8 cellular contexts compared by ENCODE assay signal in the genomic region with DNA sequence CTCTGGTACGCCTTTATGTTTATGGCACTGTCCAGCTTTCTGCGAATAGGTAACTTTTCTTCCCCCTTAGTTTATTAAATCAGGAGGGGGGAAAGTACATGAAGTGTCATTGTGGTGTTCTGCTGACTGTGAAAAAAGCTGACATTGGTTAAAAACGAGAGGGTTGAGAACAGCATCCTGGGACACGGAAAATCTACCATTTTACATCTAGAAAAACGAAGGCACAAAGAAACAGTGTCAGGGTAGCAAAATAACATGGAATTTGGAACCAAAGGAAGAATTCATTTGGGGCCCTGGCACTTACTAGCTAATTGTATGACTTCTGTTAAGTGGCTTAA. TPM values are rescaled to one million over a fixed set of nuclear protein-coding genes. Genes with fewer than 3 reads are reported as not detected.
DNase-seq lines count a peak whose midpoint lies in the region; ATAC-seq and TF ChIP-seq lines count a peak whose summit lies in the region.

No MANE protein-coding gene starts in this region.

- no peak for ATAC-seq in GM19397 (IDR thresholded peaks at IDR 0.05; ENCODE audit: unreplicated experiment)

- H3K9me3 ChIP-seq in SU-DHL-6 (ENCODE audit: insufficient read depth, low read length) (no peaks in the 10 kb centered on the region), skeletal muscle tissue (ENCODE audit: control insufficient read depth in 3 of 3, low read length in 3 of 3) (peaks cover 0 to 3% (median 0%) of the 10 kb centered on the region in 3 donors)

- H3K27ac ChIP-seq in SU-DHL-6 (ENCODE audit: low read depth, low read length) (no peak overlapping the region), skeletal muscle tissue (ENCODE audit: low read depth, low read length) (peak overlapping the region; percentile 20)

- H3K4me3 ChIP-seq in H7 (ENCODE audit: insufficient read depth, low read depth, low read length) (peak overlapping the region; percentile 26), SU-DHL-6 (ENCODE audit: insufficient read depth, low read length, poor library complexity, severe bottlenecking) (peak overlapping the region; percentile 54), foreskin fibroblast (ENCODE audit: low read depth in 1 of 2, low read length in 2 of 2) (peak overlapping the region; percentile 49 to 72), skeletal muscle tissue (ENCODE audit: low read length in 3 of 3) (peak overlapping the region; percentile 71 to 84 (median 75))

- TF ChIP-seq CTCF in SU-DHL-6 (IDR thresholded peaks at IDR 0.05; ENCODE audit: insufficient read depth, low read length, poor library complexity, severe bottlenecking) (no peak), foreskin fibroblast (IDR thresholded peaks at IDR 0.05; ENCODE audit: low read depth, low read length) (no peak)

- H3K27me3 ChIP-seq in H7 (ENCODE audit: control insufficient read depth, insufficient read depth, low read length) (peaks cover 27% of the 10 kb centered on the region), SU-DHL-6 (ENCODE audit: low read length) (no peaks in the 10 kb centered on the region), skeletal muscle tissue (ENCODE audit: control insufficient read depth in 3 of 3, insufficient read depth in 3 of 3, low read length in 3 of 3) (no peaks in the 10 kb centered on the region)

- intact Hi-C loops in head of caudate nucleus (cut with DNase I): no loop called here

- H2AFZ ChIP-seq in SU-DHL-6 (ENCODE audit: low read depth, low read length, severe bottlenecking): no peak overlapping the region

- no peaks in the 10 kb centered on the region for H3K79me2 ChIP-seq in SU-DHL-6 (ENCODE audit: insufficient read depth, low read length)

- H3K36me3 ChIP-seq in H7 (replicated peaks; ENCODE audit: control insufficient read depth, insufficient read depth, low read length) (no peaks in the 10 kb centered on the region), SU-DHL-6 (ENCODE audit: low read length) (no peaks in the 10 kb centered on the region), skeletal muscle tissue (ENCODE audit: control insufficient read depth in 3 of 3, insufficient read depth in 3 of 3, low read length in 3 of 3) (peaks cover 0 to 2% (median 0%) of the 10 kb centered on the region in 3 donors)

- no peaks in the 10 kb centered on the region for H4K20me1 ChIP-seq in SU-DHL-6 (ENCODE audit: low read depth, low read length)

- DNase-seq in H7: no peak
- no peak for DNase-seq in foreskin fibroblast
- no peak for DNase-seq in NCI-H2107 treated with DMSO at 0.1 percent for 48 hours (lab: John Stamatoyannopoulos, UW; ENCODE audit: unreplicated experiment)
- DNase-seq in head of caudate nucleus: no peak
- no peak for DNase-seq in NCI-H446 (lab: John Stamatoyannopoulos, UW)

- no peaks in the 10 kb centered on the region for H3F3A ChIP-seq in SU-DHL-6 (ENCODE audit: insufficient read depth)

- H3K4me1 ChIP-seq in skeletal muscle tissue (ENCODE audit: control insufficient read depth in 3 of 3, insufficient read depth in 3 of 3, low read length in 3 of 3): peaks cover 0 to 3% (median 0%) of the 10 kb centered on the region in 3 donors

- no peaks in the 10 kb centered on the region for H3K9me2 ChIP-seq in SU-DHL-6 (replicated peaks; ENCODE audit: insufficient read depth, low read length)

- peak overlapping the region; percentile 63 for H3K4me2 ChIP-seq in SU-DHL-6 (ENCODE audit: low read depth, low read length, poor library complexity, severe bottlenecking)

- H3K9ac ChIP-seq in SU-DHL-6 (ENCODE audit: low read length) (peak overlapping the region; percentile 26), skeletal muscle tissue (ENCODE audit: low read depth in 1 of 3, low read length in 3 of 3) (peak overlapping the region in 2 of 3 donors; percentile 40 to 80)

RNA-seq across cellular contexts. Expression of gene AMOT, which starts 1.2 kb away (rescaled TPM):
- 6.5 and 10.2 TPM in 2 replicates for total RNA-seq in H7 (2014; rRNA removed; shearing (Covaris generic))
- 30.8 TPM for total RNA-seq in skeletal muscle tissue
